ENCODE assay signal across 3 cellular contexts in genomic region chr2:122023059-122023879, GRCh38.
TF ChIP-seq lines count a peak whose summit lies in the region.

No MANE protein-coding gene starts in this region.

TF ChIP-seq in SK-N-SH, 30 proteins besides CTCF, POLR2A, EP300 and RAD21 (continued from another document):
- no peak for TF ChIP-seq USF1 (IDR thresholded peaks at IDR 0.05; ENCODE audit: borderline replicate concordance, low read depth)
- no peak for TF ChIP-seq JUND (IDR thresholded peaks at IDR 0.05)
- no peak for TF ChIP-seq SIN3A (IDR thresholded peaks at IDR 0.05; ENCODE audit: borderline replicate concordance, low read depth, low read length)
- no peak for TF ChIP-seq SMC3 (IDR thresholded peaks at IDR 0.05; ENCODE audit: low read depth, low read length)
- TF ChIP-seq USF2 (IDR thresholded peaks at IDR 0.05; ENCODE audit: borderline replicate concordance, low read depth, low read length), result no peak
- no peak for TF ChIP-seq RFX5 (IDR thresholded peaks at IDR 0.05; ENCODE audit: low read length)
- TF ChIP-seq ELF1 (IDR thresholded peaks at IDR 0.05), result no peak
- no peak for TF ChIP-seq FOXJ3 (CRISPR knock-in tag; IDR thresholded peaks at IDR 0.05)
- no peak for TF ChIP-seq TEAD4 (IDR thresholded peaks at IDR 0.05; ENCODE audit: borderline replicate concordance, insufficient read depth)
- no peak for TF ChIP-seq PBX3 (IDR thresholded peaks at IDR 0.05)
- no peak for TF ChIP-seq MXI1 (IDR thresholded peaks at IDR 0.05; ENCODE audit: low read depth, low read length)
- TF ChIP-seq REST (IDR thresholded peaks at IDR 0.05; ENCODE audit: low read depth, low read length), result no peak
- no peak for TF ChIP-seq RCOR1 (IDR thresholded peaks at IDR 0.05; ENCODE audit: low read length)

TF ChIP-seq in SK-N-SH treated with all-trans-retinoic acid at 6 μM for 48 hours, 23 proteins besides CTCF, POLR2A, EP300 and RAD21:
- TF ChIP-seq TSHZ2 (CRISPR knock-in tag; IDR thresholded peaks at IDR 0.05), result no peak
- TF ChIP-seq TCF4 (CRISPR knock-in tag; IDR thresholded peaks at IDR 0.05; ENCODE audit: borderline replicate concordance), result no peak
- no peak for TF ChIP-seq SNAI2 (CRISPR knock-in tag; IDR thresholded peaks at IDR 0.05)
- TF ChIP-seq CSDC2 (CRISPR knock-in tag; IDR thresholded peaks at IDR 0.05), result no peak
- no peak for TF ChIP-seq GLIS3 (CRISPR knock-in tag; IDR thresholded peaks at IDR 0.05)

TF ChIP-seq in H1, 55 proteins besides CTCF, POLR2A, EP300 and RAD21 (continued from another document):
- TF ChIP-seq GTF2F1 (IDR thresholded peaks at IDR 0.05; ENCODE audit: borderline replicate concordance, low read depth, low read length), result no peak
